In the genomic region with DNA sequence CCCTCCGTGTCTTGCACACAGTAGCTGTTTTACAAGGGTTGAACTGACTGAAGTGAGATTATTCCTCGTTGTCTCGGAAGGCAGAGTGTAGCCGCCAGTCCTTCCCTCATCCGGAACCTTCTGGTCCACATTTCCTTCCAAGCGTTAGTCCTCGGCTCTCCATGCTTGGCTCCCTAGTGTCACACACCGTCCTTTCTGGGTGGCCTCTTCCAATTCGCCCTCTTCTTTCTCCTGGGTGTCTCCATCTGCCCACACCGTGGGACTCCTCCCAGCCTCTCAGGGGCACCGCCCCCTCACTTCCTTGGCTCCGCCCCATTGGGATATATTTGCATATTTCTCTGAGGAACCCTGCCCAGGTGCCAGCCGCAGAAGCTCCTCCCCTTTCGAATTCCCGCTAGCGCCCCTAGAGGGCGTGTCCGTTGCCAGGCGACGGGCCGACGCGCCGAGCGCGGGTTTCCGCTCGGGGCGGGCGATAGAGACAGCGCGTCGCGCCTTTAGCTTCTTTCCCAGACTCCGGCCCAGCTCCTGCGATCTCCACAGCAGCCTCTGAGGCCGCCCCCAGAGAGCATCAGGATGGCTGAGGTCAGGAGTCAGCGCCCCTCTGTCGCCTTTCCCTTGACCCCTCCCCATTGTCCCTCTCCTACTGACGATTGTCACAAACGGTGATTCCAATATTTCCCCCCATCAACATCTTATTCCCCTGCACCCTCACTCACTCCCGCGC, we compare ENCODE assay signal across 1 cellular context.
TF ChIP-seq lines count a peak whose summit lies in the region.

A gene with protein sequence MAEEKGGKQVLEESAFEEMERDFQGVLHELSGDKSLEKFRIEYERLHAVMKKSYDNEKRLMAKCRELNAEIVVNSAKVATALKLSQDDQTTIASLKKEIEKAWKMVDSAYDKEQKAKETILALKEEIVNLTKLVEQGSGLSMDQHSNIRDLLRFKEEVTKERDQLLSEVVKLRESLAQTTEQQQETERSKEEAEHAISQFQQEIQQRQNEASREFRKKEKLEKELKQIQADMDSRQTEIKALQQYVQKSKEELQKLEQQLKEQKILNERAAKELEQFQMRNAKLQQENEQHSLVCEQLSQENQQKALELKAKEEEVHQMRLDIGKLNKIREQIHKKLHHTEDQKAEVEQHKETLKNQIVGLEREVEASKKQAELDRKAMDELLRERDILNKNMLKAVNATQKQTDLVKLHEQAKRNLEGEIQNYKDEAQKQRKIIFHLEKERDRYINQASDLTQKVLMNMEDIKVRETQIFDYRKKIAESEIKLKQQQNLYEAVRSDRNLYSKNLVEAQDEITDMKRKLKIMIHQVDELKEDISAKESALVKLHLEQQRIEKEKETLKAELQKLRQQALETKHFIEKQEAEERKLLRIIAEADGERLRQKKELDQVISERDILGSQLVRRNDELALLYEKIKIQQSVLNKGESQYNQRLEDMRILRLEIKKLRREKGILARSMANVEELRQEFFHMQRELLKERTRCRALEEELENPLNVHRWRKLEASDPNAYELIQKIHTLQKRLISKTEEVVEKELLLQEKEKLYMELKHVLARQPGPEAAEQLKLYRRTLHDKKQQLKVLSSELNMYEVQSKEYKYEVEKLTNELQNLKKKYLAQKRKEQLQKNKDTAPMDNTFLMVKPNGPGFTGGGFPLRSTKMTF (plus strand): TSS at position 509 of the 724 bp plus-strand sequence. CDS start 65 bp downstream, at position 574.

TF ChIP-seq in GM12878, 131 proteins besides CTCF, POLR2A, EP300 and RAD21 (continued from another document):
- TF ChIP-seq, protein P1, sequence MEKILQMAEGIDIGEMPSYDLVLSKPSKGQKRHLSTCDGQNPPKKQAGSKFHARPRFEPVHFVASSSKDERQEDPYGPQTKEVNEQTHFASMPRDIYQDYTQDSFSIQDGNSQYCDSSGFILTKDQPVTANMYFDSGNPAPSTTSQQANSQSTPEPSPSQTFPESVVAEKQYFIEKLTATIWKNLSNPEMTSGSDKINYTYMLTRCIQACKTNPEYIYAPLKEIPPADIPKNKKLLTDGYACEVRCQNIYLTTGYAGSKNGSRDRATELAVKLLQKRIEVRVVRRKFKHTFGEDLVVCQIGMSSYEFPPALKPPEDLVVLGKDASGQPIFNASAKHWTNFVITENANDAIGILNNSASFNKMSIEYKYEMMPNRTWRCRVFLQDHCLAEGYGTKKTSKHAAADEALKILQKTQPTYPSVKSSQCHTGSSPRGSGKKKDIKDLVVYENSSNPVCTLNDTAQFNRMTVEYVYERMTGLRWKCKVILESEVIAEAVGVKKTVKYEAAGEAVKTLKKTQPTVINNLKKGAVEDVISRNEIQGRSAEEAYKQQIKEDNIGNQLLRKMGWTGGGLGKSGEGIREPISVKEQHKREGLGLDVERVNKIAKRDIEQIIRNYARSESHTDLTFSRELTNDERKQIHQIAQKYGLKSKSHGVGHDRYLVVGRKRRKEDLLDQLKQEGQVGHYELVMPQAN (conservative IDR thresholded peaks at IDR 0.05): peak; percentile 51; the same call in 1 of the 2 replicates
- TF ChIP-seq SIN3A (IDR thresholded peaks at IDR 0.05; ENCODE audit: low read depth, low read length) (peak; percentile 79; the same call in 1 of the 2 replicates), RFX5 (IDR thresholded peaks at IDR 0.05; ENCODE audit: low read depth, low read length) (no peak), CBX3 (IDR thresholded peaks at IDR 0.05; ENCODE audit: borderline replicate concordance, low read depth) (no peak), YY1 (IDR thresholded peaks at IDR 0.05; ENCODE audit: low read depth, low read length) (peak; percentile 32; the same call in 1 of the 2 replicates), EGR1 (IDR thresholded peaks at IDR 0.05; ENCODE audit: borderline replicate concordance in 1 of 2, low read depth in 2 of 2, low read length in 2 of 2) (peak in 1 of 2 experiments; percentile 54; a peak in 1 of 3 replicates), MEF2B (IDR thresholded peaks at IDR 0.05; ENCODE audit: partially characterized antibody, poor library complexity, severe bottlenecking) (peak; percentile 49), HDAC2 (IDR thresholded peaks at IDR 0.05) (no peak), LARP7 (IDR thresholded peaks at IDR 0.05) (0 out of 2 replicates have a peak, but pooled peaks have one; percentile 29), IKZF2 (IDR thresholded peaks at IDR 0.05) (peak; percentile 14 to 23; a peak in 2 of 4 replicates), EZH2 (IDR thresholded peaks at IDR 0.05; ENCODE audit: borderline replicate concordance, control insufficient read depth, low read depth, low read length) (no peak), BMI1 (IDR thresholded peaks at IDR 0.05; ENCODE audit: borderline replicate concordance) (peak; percentile 95), CREB1 (IDR thresholded peaks at IDR 0.05; ENCODE audit: low read depth) (peak; percentile 55; the same call in 1 of the 2 replicates), DPF2 (IDR thresholded peaks at IDR 0.05) (peak; percentile 38; the same call in 1 of the 2 replicates), ZNF274 (IDR thresholded peaks at IDR 0.05; ENCODE audit: insufficient read depth, insufficient read length) (no peak), MXI1 (IDR thresholded peaks at IDR 0.05; ENCODE audit: low read depth, low read length) (peak; percentile 94), POU2F2 (IDR thresholded peaks at IDR 0.05; ENCODE audit: borderline replicate concordance, low read depth, low read length) (peak; percentile 91; the same call in 2 of the 3 replicates), NFYA (IDR thresholded peaks at IDR 0.05; ENCODE audit: borderline replicate concordance, low read depth, low read length) (no peak), RUNX3 (IDR thresholded peaks at IDR 0.05; ENCODE audit: low read length) (peak; percentile 3; the same call in 1 of the 2 replicates), NBN (IDR thresholded peaks at IDR 0.05) (0 out of 2 replicates have a peak, but pooled peaks have one; percentile 17)
- TF ChIP-seq, protein P2, sequence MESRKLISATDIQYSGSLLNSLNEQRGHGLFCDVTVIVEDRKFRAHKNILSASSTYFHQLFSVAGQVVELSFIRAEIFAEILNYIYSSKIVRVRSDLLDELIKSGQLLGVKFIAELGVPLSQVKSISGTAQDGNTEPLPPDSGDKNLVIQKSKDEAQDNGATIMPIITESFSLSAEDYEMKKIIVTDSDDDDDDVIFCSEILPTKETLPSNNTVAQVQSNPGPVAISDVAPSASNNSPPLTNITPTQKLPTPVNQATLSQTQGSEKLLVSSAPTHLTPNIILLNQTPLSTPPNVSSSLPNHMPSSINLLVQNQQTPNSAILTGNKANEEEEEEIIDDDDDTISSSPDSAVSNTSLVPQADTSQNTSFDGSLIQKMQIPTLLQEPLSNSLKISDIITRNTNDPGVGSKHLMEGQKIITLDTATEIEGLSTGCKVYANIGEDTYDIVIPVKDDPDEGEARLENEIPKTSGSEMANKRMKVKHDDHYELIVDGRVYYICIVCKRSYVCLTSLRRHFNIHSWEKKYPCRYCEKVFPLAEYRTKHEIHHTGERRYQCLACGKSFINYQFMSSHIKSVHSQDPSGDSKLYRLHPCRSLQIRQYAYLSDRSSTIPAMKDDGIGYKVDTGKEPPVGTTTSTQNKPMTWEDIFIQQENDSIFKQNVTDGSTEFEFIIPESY (IDR thresholded peaks at IDR 0.05): no peak
- TF ChIP-seq, protein P3, sequence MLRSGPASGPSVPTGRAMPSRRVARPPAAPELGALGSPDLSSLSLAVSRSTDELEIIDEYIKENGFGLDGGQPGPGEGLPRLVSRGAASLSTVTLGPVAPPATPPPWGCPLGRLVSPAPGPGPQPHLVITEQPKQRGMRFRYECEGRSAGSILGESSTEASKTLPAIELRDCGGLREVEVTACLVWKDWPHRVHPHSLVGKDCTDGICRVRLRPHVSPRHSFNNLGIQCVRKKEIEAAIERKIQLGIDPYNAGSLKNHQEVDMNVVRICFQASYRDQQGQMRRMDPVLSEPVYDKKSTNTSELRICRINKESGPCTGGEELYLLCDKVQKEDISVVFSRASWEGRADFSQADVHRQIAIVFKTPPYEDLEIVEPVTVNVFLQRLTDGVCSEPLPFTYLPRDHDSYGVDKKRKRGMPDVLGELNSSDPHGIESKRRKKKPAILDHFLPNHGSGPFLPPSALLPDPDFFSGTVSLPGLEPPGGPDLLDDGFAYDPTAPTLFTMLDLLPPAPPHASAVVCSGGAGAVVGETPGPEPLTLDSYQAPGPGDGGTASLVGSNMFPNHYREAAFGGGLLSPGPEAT (IDR thresholded peaks at IDR 0.05; ENCODE audit: low read depth): peak; percentile 32; the same call in 1 of the 2 replicates
- TF ChIP-seq, protein P4, sequence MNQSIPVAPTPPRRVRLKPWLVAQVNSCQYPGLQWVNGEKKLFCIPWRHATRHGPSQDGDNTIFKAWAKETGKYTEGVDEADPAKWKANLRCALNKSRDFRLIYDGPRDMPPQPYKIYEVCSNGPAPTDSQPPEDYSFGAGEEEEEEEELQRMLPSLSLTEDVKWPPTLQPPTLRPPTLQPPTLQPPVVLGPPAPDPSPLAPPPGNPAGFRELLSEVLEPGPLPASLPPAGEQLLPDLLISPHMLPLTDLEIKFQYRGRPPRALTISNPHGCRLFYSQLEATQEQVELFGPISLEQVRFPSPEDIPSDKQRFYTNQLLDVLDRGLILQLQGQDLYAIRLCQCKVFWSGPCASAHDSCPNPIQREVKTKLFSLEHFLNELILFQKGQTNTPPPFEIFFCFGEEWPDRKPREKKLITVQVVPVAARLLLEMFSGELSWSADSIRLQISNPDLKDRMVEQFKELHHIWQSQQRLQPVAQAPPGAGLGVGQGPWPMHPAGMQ (IDR thresholded peaks at IDR 0.05; ENCODE audit: borderline replicate concordance): no peak
- TF ChIP-seq, protein P5, sequence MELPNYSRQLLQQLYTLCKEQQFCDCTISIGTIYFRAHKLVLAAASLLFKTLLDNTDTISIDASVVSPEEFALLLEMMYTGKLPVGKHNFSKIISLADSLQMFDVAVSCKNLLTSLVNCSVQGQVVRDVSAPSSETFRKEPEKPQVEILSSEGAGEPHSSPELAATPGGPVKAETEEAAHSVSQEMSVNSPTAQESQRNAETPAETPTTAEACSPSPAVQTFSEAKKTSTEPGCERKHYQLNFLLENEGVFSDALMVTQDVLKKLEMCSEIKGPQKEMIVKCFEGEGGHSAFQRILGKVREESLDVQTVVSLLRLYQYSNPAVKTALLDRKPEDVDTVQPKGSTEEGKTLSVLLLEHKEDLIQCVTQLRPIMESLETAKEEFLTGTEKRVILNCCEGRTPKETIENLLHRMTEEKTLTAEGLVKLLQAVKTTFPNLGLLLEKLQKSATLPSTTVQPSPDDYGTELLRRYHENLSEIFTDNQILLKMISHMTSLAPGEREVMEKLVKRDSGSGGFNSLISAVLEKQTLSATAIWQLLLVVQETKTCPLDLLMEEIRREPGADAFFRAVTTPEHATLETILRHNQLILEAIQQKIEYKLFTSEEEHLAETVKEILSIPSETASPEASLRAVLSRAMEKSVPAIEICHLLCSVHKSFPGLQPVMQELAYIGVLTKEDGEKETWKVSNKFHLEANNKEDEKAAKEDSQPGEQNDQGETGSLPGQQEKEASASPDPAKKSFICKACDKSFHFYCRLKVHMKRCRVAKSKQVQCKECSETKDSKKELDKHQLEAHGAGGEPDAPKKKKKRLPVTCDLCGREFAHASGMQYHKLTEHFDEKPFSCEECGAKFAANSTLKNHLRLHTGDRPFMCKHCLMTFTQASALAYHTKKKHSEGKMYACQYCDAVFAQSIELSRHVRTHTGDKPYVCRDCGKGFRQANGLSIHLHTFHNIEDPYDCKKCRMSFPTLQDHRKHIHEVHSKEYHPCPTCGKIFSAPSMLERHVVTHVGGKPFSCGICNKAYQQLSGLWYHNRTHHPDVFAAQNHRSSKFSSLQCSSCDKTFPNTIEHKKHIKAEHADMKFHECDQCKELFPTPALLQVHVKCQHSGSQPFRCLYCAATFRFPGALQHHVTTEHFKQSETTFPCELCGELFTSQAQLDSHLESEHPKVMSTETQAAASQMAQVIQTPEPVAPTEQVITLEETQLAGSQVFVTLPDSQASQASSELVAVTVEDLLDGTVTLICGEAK (IDR thresholded peaks at IDR 0.05; ENCODE audit: borderline replicate concordance): peak; percentile 28; the same call in 1 of the 2 replicates
